Comparison of ENCODE assay signal across 8 cellular contexts in genomic region chr13:32428581-32429072, GRCh38. TPM values are rescaled to one million over a fixed set of nuclear protein-coding genes. Genes with fewer than 3 reads are reported as not detected.
DNase-seq lines count a peak whose midpoint lies in the region; ATAC-seq and TF ChIP-seq lines count a peak whose summit lies in the region.

No MANE protein-coding gene starts in this region.

- H3K36me3 Mint-ChIP-seq in endodermal cell (ENCODE audit: low read depth) (no peaks in the 10 kb centered on the region), neural progenitor cell (peaks cover 5% of the 10 kb centered on the region)

- peak overlapping the region; percentile 93 for H3K4me2 ChIP-seq in PC-3 (ENCODE audit: low read length)
- H3K4me2 ChIP-seq in neural progenitor cell, result peak overlapping the region; percentile 100

- WGBS in endodermal cell (ENCODE audit: insufficient coverage in 1 of 2, insufficient read length in 1 of 2), 2 experiments, result 87 to 91% methylated on average over 4 to 7 of the region's 7 CpGs

- H3K4me3 Mint-ChIP-seq in endodermal cell, result peak overlapping the region; percentile 68
- peak overlapping the region; percentile 86 for H3K4me3 Mint-ChIP-seq in neural progenitor cell

- CTCF ChIA-PET in PC-3 (lab: Charles Lee), result no interaction called here

- no TSS peak for BruUV-seq in PC-3 (replicated peaks; lab: Mats Ljungman, UMichigan)

- POLR2A ChIA-PET in PC-3 (lab: Charles Lee; ENCODE audit: unreplicated experiment), result no interaction called here

- ATAC-seq in PC-3 (no peak), GM19023 (IDR thresholded peaks at IDR 0.05; ENCODE audit: unreplicated experiment) (no peak)

- H3K27ac ChIP-seq in PC-3 (ENCODE audit: low read length), result no peak overlapping the region
- H3K27ac ChIP-seq in endodermal cell (ENCODE audit: low read depth, low read length), result peak overlapping the region; percentile 68
- H3K27ac ChIP-seq in neural progenitor cell, result no peak overlapping the region

- no peaks in the 10 kb centered on the region for H3K9me2 ChIP-seq in PC-3 (replicated peaks; ENCODE audit: low read length)

- H3F3A ChIP-seq in PC-3 (ENCODE audit: low read length, unreplicated experiment) (no peaks in the 10 kb centered on the region), neural progenitor cell (ENCODE audit: low read depth) (peaks cover 9% of the 10 kb centered on the region)

- TF ChIP-seq CTCF in GM12865 (IDR thresholded peaks at IDR 0.05; ENCODE audit: insufficient read depth, low read depth, low read length, missing control alignments) (no peak), PC-3 (conservative IDR thresholded peaks at IDR 0.05; ENCODE audit: low read depth, low read length) (no peak), endodermal cell (conservative IDR thresholded peaks at IDR 0.05) (no peak), neural progenitor cell (IDR thresholded peaks at IDR 0.05) (no peak)

- H3K4me1 Mint-ChIP-seq in endodermal cell (peaks cover 11% of the 10 kb centered on the region), neural progenitor cell (peaks cover 12% of the 10 kb centered on the region)

- H4K20me1 ChIP-seq in PC-3 (ENCODE audit: low read length), result no peaks in the 10 kb centered on the region
- peaks cover 10% of the 10 kb centered on the region for H4K20me1 ChIP-seq in neural progenitor cell (ENCODE audit: low read depth)

- H3K27me3 Mint-ChIP-seq in endodermal cell (ENCODE audit: insufficient read depth) (peaks cover 16% of the 10 kb centered on the region), neural progenitor cell (ENCODE audit: insufficient read depth, low read depth) (peaks cover 22% of the 10 kb centered on the region)

- H3K9me3 Mint-ChIP-seq in endodermal cell (no peaks in the 10 kb centered on the region), neural progenitor cell (no peaks in the 10 kb centered on the region)

- intact Hi-C loops in PC-3 (cut with micrococcal nuclease), result loop anchor here (10.0 kb wide), 1 partner anchor 114 kb away; the partner anchor contains the start of genes BRCA2 and ZAR1L

- H3K27me3 ChIP-seq in PC-3 (ENCODE audit: low read length), result no peaks in the 10 kb centered on the region
- H3K27me3 ChIP-seq in endodermal cell (ENCODE audit: control insufficient read depth, insufficient read depth, low read length, poor library complexity, severe bottlenecking), result peaks cover 41% of the 10 kb centered on the region
- peaks cover 49% of the 10 kb centered on the region for H3K27me3 ChIP-seq in neural progenitor cell

- no peak overlapping the region for H3K9ac ChIP-seq in PC-3 (ENCODE audit: low read length)
- no peak overlapping the region for H3K9ac ChIP-seq in endodermal cell (ENCODE audit: extremely low read depth, low read length, poor library complexity, severe bottlenecking)
- no peak overlapping the region for H3K9ac ChIP-seq in neural progenitor cell

- H3K27ac Mint-ChIP-seq in endodermal cell, result no peak overlapping the region
- H3K27ac Mint-ChIP-seq in neural progenitor cell, result peak overlapping the region; percentile 48

- no peaks in the 10 kb centered on the region for H3K9me3 ChIP-seq in PC-3 (ENCODE audit: low read length)
- H3K9me3 ChIP-seq in endodermal cell (ENCODE audit: control insufficient read depth, low read length), result no peaks in the 10 kb centered on the region
- H3K9me3 ChIP-seq in neural progenitor cell (ENCODE audit: low read depth), result no peaks in the 10 kb centered on the region

- H3K4me3 ChIP-seq in GM12865 (ENCODE audit: low read depth, low read length), result peak overlapping the region; percentile 75
- peak overlapping the region; percentile 80 for H3K4me3 ChIP-seq in PC-3 (ENCODE audit: low read length)
- H3K4me3 ChIP-seq in endodermal cell (ENCODE audit: low read length), result peak overlapping the region; percentile 80
- peak overlapping the region; percentile 58 for H3K4me3 ChIP-seq in neural progenitor cell

- H2AFZ ChIP-seq in PC-3 (ENCODE audit: low read length), result peak overlapping the region; percentile 96
- H2AFZ ChIP-seq in neural progenitor cell (replicated peaks), result no peak overlapping the region

- H3K4me1 ChIP-seq in PC-3 (ENCODE audit: insufficient read depth, low read length) (peaks cover 8% of the 10 kb centered on the region; the same call in 1 of the 2 replicates), endodermal cell (ENCODE audit: control insufficient read depth, insufficient read depth, low read length) (no peaks in the 10 kb centered on the region), neural progenitor cell (peaks cover 8% of the 10 kb centered on the region)

- DNase-seq in GM12865 (ENCODE audit: low read depth), result peak; percentile 69
- no peak for DNase-seq in PC-3
- DNase-seq in endodermal cell, result no peak
- no peak for DNase-seq in neural progenitor cell (ENCODE audit: low spot score)
- DNase-seq in NCI-H226, result no peak
- DNase-seq in NCI-H69 (lab: John Stamatoyannopoulos, UW), result no peak
- no peak for DNase-seq in HPDE6-E6E7 (ENCODE audit: extremely low spot score)

- H3K36me3 ChIP-seq in PC-3 (ENCODE audit: low read depth, low read length) (no peaks in the 10 kb centered on the region), endodermal cell (ENCODE audit: control insufficient read depth, insufficient read depth, low read length) (no peaks in the 10 kb centered on the region), neural progenitor cell (no peaks in the 10 kb centered on the region)

- H3K79me2 ChIP-seq in PC-3 (ENCODE audit: low read length) (no peaks in the 10 kb centered on the region), neural progenitor cell (ENCODE audit: low read depth) (no peaks in the 10 kb centered on the region)

RNA-seq across cellular contexts. Expression of gene N4BP2L1, which starts 0.7 kb away (rescaled TPM):
- total RNA-seq in PC-3 (2014; rRNA removed) (0.15 and 0.17 TPM in 2 replicates), endodermal cell (10 to 100 TPM in 1 of 2 donors, 1 to 10 TPM in 1; 4.0 to 10.3 TPM), neural progenitor cell (ENCODE audit: low replicate concordance) (0.77 and 1.2 TPM in 2 replicates)
- 4.6 TPM for polyA plus RNA-seq in endodermal cell (2013, experiment 1 of 2)
- polyA plus RNA-seq in endodermal cell (2013, experiment 2 of 2), result 3.2 TPM
